In the genomic region with DNA sequence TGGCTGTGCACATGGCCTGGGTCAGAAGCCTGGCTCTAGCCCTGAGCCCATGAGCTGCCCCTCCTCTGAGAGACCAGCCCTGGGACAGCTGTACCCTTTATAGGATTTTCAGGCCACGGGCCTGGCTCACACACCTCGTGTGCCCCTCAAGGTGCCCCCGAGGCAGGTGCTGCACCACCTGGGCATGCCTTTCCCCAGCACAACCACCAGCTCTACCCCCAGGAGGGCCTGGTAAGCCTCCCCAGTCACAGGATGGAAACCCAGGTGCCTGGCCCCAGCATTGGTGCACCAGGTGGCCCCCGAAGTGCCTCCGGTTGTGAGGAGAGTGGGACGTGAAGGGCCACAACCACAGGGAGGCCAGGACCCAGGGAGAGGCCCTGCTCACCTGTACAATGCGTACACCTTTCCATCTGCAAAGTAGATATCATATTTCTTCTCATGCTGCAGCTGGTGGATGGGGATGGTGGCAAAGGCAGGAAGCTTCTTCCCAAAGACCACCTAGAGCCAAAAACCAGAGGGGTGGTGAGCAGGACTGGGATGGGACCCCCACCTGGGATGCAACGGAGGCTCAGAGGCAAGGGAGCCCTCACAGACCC, we compare ENCODE assay signal across 1 cellular context.
TF ChIP-seq lines count a peak whose summit lies in the region.

No MANE protein-coding gene starts in this region.

TF ChIP-seq in HepG2, 621 proteins besides CTCF, POLR2A, EP300 and RAD21:
- TF ChIP-seq, protein P1, sequence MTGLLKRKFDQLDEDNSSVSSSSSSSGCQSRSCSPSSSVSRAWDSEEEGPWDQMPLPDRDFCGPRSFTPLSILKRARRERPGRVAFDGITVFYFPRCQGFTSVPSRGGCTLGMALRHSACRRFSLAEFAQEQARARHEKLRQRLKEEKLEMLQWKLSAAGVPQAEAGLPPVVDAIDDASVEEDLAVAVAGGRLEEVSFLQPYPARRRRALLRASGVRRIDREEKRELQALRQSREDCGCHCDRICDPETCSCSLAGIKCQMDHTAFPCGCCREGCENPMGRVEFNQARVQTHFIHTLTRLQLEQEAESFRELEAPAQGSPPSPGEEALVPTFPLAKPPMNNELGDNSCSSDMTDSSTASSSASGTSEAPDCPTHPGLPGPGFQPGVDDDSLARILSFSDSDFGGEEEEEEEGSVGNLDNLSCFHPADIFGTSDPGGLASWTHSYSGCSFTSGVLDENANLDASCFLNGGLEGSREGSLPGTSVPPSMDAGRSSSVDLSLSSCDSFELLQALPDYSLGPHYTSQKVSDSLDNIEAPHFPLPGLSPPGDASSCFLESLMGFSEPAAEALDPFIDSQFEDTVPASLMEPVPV (CRISPR knock-in tag; IDR thresholded peaks at IDR 0.05): 0 out of 2 replicates have a peak, but pooled peaks have one; percentile 2
- no peak for TF ChIP-seq AGO1 (IDR thresholded peaks at IDR 0.05; ENCODE audit: low read depth, low read length, poor library complexity, severe bottlenecking)
- 0 out of 2 replicates have a peak, but pooled peaks have one; percentile 61 for TF ChIP-seq DZIP1 (CRISPR knock-in tag; IDR thresholded peaks at IDR 0.05)
- TF ChIP-seq, protein P2, sequence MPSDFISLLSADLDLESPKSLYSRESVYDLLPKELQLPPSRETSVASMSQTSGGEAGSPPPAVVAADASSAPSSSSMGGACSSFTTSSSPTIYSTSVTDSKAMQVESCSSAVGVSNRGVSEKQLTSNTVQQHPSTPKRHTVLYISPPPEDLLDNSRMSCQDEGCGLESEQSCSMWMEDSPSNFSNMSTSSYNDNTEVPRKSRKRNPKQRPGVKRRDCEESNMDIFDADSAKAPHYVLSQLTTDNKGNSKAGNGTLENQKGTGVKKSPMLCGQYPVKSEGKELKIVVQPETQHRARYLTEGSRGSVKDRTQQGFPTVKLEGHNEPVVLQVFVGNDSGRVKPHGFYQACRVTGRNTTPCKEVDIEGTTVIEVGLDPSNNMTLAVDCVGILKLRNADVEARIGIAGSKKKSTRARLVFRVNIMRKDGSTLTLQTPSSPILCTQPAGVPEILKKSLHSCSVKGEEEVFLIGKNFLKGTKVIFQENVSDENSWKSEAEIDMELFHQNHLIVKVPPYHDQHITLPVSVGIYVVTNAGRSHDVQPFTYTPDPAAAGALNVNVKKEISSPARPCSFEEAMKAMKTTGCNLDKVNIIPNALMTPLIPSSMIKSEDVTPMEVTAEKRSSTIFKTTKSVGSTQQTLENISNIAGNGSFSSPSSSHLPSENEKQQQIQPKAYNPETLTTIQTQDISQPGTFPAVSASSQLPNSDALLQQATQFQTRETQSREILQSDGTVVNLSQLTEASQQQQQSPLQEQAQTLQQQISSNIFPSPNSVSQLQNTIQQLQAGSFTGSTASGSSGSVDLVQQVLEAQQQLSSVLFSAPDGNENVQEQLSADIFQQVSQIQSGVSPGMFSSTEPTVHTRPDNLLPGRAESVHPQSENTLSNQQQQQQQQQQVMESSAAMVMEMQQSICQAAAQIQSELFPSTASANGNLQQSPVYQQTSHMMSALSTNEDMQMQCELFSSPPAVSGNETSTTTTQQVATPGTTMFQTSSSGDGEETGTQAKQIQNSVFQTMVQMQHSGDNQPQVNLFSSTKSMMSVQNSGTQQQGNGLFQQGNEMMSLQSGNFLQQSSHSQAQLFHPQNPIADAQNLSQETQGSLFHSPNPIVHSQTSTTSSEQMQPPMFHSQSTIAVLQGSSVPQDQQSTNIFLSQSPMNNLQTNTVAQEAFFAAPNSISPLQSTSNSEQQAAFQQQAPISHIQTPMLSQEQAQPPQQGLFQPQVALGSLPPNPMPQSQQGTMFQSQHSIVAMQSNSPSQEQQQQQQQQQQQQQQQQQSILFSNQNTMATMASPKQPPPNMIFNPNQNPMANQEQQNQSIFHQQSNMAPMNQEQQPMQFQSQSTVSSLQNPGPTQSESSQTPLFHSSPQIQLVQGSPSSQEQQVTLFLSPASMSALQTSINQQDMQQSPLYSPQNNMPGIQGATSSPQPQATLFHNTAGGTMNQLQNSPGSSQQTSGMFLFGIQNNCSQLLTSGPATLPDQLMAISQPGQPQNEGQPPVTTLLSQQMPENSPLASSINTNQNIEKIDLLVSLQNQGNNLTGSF (CRISPR knock-in tag; IDR thresholded peaks at IDR 0.05): no peak
- peak; percentile 44; the same call in 1 of the 2 replicates for TF ChIP-seq ZNF724P (CRISPR knock-in tag; IDR thresholded peaks at IDR 0.05; ENCODE audit: borderline replicate concordance)
- no peak for TF ChIP-seq ZNF577 (CRISPR knock-in tag; IDR thresholded peaks at IDR 0.05; ENCODE audit: borderline replicate concordance, low read depth)
- TF ChIP-seq NRL (CRISPR knock-in tag; IDR thresholded peaks at IDR 0.05; ENCODE audit: borderline replicate concordance): 0 out of 2 replicates have a peak, but pooled peaks have one; percentile 6
- TF ChIP-seq ZNF781 (CRISPR knock-in tag; IDR thresholded peaks at IDR 0.05; ENCODE audit: borderline replicate concordance, not compliant biosample characterization): peak; percentile 31
- no peak for TF ChIP-seq ZNF672 (CRISPR knock-in tag; IDR thresholded peaks at IDR 0.05)
- 0 out of 2 replicates have a peak, but pooled peaks have one; percentile 21 for TF ChIP-seq ZNF329 (CRISPR knock-in tag; IDR thresholded peaks at IDR 0.05; ENCODE audit: low read depth)
TF ChIP-seq in HepG2: peak in this region for 6.
